8 cellular contexts compared by ENCODE assay signal in genomic region chr10:8056891-8057331, GRCh38. TPM values are rescaled to one million over a fixed set of nuclear protein-coding genes. Genes with fewer than 3 reads are reported as not detected.
DNase-seq lines count a peak whose midpoint lies in the region; ATAC-seq and TF ChIP-seq lines count a peak whose summit lies in the region.

No MANE protein-coding gene starts in this region.

- H3K4me1 ChIP-seq in effector memory CD4-positive, alpha-beta T cell (ENCODE audit: control insufficient read depth, insufficient read depth, low read length, poor library complexity, severe bottlenecking) = peaks cover 50% of the 10 kb centered on the region

- H3K9me3 Mint-ChIP-seq in CD14-positive monocyte = peaks cover 0 to 50% (median 28%) of the 10 kb centered on the region in 7 donors
- no peaks in the 10 kb centered on the region for H3K9me3 Mint-ChIP-seq in stimulated activated effector memory CD8-positive, alpha-beta T cell treated with anti-CD3 and anti-CD28 coated beads, Interleukin-12 subunit alpha, Interleukin-12 subunit beta, amount 100 ng/mL, for 72 hours

- peaks cover 56% of the 10 kb centered on the region for H3K4me1 Mint-ChIP-seq in CD14-positive monocyte
- peaks cover 77% of the 10 kb centered on the region for H3K4me1 Mint-ChIP-seq in stimulated activated effector memory CD8-positive, alpha-beta T cell treated with anti-CD3 and anti-CD28 coated beads, Interleukin-12 subunit alpha, Interleukin-12 subunit beta, amount 100 ng/mL, for 72 hours

- H3K36me3 Mint-ChIP-seq in CD14-positive monocyte = peaks cover 7 to 21% of the 10 kb centered on the region in 2 donors
- peaks cover 90% of the 10 kb centered on the region for H3K36me3 Mint-ChIP-seq in stimulated activated effector memory CD8-positive, alpha-beta T cell treated with anti-CD3 and anti-CD28 coated beads, Interleukin-12 subunit alpha, Interleukin-12 subunit beta, amount 100 ng/mL, for 72 hours

- H3K36me3 ChIP-seq in KOPT-K1 (ENCODE audit: insufficient read depth, low read length) = peaks cover 63% of the 10 kb centered on the region
- H3K36me3 ChIP-seq in effector memory CD4-positive, alpha-beta T cell (ENCODE audit: control insufficient read depth, insufficient read depth, low read length) = peaks cover 13% of the 10 kb centered on the region

- H3K27ac Mint-ChIP-seq in CD14-positive monocyte = no peak overlapping the region
- peak overlapping the region; percentile 95 for H3K27ac Mint-ChIP-seq in stimulated activated effector memory CD8-positive, alpha-beta T cell treated with anti-CD3 and anti-CD28 coated beads, Interleukin-12 subunit alpha, Interleukin-12 subunit beta, amount 100 ng/mL, for 72 hours

- peak; percentile 25 for ATAC-seq in stimulated activated effector memory CD8-positive, alpha-beta T cell treated with anti-CD3 and anti-CD28 coated beads, Interleukin-12 subunit alpha, Interleukin-12 subunit beta, amount 100 ng/mL, for 72 hours

- DNase-seq in CD14-positive monocyte (ENCODE audit: low spot score) (no peak), GM20000 (ENCODE audit: low spot score) (peak; percentile 79), DMS 273 (lab: John Stamatoyannopoulos, UW; ENCODE audit: unreplicated experiment) (no peak), dedifferentiated amniotic fluid mesenchymal stem cell (ENCODE audit: extremely low spot score) (no peak), DMS114 treated with DMSO at 0.1 percent for 48 hours (lab: John Stamatoyannopoulos, UW; ENCODE audit: unreplicated experiment) (no peak)
- peak in 1 of 3 donors; percentile 33 for DNase-seq in effector memory CD4-positive, alpha-beta T cell
- peak in 1 of 2 donors; percentile 78 for DNase-seq in stimulated activated effector memory CD8-positive, alpha-beta T cell treated with anti-CD3 and anti-CD28 coated beads, Interleukin-12 subunit alpha, Interleukin-12 subunit beta, amount 100 ng/mL, for 72 hours (ENCODE audit: low spot score in 2 of 2)

- H3K4me3 Mint-ChIP-seq in CD14-positive monocyte = peak overlapping the region; percentile 56 to 92
- peak overlapping the region; percentile 81 for H3K4me3 Mint-ChIP-seq in stimulated activated effector memory CD8-positive, alpha-beta T cell treated with anti-CD3 and anti-CD28 coated beads, Interleukin-12 subunit alpha, Interleukin-12 subunit beta, amount 100 ng/mL, for 72 hours

- intact Hi-C loops in CD14-positive monocyte (cut with micrococcal nuclease) = no loop called here

- H3K4me3 ChIP-seq in effector memory CD4-positive, alpha-beta T cell (ENCODE audit: insufficient read depth, low read depth, low read length, poor library complexity, severe bottlenecking) = peak overlapping the region; percentile 84

- H3K27ac ChIP-seq in KOPT-K1 (ENCODE audit: low read depth, low read length, poor library complexity, severe bottlenecking) = peak overlapping the region; percentile 93
- H3K27ac ChIP-seq in effector memory CD4-positive, alpha-beta T cell (ENCODE audit: insufficient read depth, low read length, poor library complexity, severe bottlenecking) = peak overlapping the region; percentile 91

- no peak for TF ChIP-seq CTCF in CD14-positive monocyte (IDR thresholded peaks at IDR 0.05)
- TF ChIP-seq CTCF in GM20000 (IDR thresholded peaks at IDR 0.05; ENCODE audit: extremely low read depth, missing control alignments) = no peak

- H3K27me3 Mint-ChIP-seq in CD14-positive monocyte (ENCODE audit: low read depth in 3 of 3) = peaks cover 88 to 98% (median 94%) of the 10 kb centered on the region in 3 donors

- H3K27me3 ChIP-seq in effector memory CD4-positive, alpha-beta T cell (replicated peaks; ENCODE audit: control insufficient read depth, insufficient read depth, low read length, poor library complexity, severe bottlenecking) = peaks cover 13% of the 10 kb centered on the region

- no peaks in the 10 kb centered on the region for H3K9me3 ChIP-seq in KOPT-K1 (ENCODE audit: insufficient read depth, low read length, poor library complexity, severe bottlenecking)
- H3K9me3 ChIP-seq in effector memory CD4-positive, alpha-beta T cell (ENCODE audit: control insufficient read depth, low read length) = no peaks in the 10 kb centered on the region

RNA-seq across cellular contexts. Expression of gene GATA3, which starts 2.4 kb away (rescaled TPM):
- polyA plus RNA-seq in CD14-positive monocyte = under 1 TPM in 1 of 2 donors, not detected in 1; 0.07 TPM
